Comparison of ENCODE assay signal across 1 cellular context in the genomic region with DNA sequence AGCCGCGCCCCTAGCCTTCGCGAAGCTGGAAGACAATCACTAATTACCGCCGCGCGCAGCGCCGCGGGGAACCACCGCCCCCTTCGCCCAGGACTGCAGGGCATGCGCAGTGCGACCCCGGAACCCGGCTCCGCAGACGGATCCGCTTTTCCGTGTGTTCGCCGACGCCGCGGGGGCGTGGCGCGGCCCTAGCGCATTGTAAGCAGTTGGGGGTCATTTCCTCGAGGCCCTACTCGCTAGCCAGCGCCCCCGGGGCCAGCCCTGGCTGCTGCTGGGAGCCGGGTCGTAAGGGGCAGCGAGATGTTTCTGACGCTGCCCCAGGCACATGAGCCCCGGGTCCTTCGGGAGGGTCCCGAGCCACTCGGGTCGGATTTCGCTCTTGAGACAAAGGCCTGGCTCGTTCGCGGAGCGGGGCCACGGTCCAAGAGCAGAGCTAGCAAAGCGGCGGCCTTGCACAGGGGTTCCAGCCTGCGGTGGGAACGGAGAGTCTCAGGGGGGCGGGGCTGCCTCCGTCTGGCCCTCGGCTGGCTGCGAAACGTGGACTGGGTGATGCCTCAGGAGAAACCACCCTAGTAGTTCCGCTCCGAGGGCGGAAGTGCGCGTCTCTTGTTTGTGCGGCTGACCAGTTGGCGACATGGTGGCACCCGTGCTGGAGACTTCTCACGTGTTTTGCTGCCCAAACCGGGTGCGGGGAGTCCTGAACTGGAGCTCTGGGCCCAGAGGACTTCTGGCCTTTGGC.
TF ChIP-seq lines count a peak whose summit lies in the region.

A gene with protein sequence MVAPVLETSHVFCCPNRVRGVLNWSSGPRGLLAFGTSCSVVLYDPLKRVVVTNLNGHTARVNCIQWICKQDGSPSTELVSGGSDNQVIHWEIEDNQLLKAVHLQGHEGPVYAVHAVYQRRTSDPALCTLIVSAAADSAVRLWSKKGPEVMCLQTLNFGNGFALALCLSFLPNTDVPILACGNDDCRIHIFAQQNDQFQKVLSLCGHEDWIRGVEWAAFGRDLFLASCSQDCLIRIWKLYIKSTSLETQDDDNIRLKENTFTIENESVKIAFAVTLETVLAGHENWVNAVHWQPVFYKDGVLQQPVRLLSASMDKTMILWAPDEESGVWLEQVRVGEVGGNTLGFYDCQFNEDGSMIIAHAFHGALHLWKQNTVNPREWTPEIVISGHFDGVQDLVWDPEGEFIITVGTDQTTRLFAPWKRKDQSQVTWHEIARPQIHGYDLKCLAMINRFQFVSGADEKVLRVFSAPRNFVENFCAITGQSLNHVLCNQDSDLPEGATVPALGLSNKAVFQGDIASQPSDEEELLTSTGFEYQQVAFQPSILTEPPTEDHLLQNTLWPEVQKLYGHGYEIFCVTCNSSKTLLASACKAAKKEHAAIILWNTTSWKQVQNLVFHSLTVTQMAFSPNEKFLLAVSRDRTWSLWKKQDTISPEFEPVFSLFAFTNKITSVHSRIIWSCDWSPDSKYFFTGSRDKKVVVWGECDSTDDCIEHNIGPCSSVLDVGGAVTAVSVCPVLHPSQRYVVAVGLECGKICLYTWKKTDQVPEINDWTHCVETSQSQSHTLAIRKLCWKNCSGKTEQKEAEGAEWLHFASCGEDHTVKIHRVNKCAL (plus strand): TSS at position 600 of the 739 bp plus-strand sequence. CDS start 35 bp downstream, at position 635.
A gene with protein sequence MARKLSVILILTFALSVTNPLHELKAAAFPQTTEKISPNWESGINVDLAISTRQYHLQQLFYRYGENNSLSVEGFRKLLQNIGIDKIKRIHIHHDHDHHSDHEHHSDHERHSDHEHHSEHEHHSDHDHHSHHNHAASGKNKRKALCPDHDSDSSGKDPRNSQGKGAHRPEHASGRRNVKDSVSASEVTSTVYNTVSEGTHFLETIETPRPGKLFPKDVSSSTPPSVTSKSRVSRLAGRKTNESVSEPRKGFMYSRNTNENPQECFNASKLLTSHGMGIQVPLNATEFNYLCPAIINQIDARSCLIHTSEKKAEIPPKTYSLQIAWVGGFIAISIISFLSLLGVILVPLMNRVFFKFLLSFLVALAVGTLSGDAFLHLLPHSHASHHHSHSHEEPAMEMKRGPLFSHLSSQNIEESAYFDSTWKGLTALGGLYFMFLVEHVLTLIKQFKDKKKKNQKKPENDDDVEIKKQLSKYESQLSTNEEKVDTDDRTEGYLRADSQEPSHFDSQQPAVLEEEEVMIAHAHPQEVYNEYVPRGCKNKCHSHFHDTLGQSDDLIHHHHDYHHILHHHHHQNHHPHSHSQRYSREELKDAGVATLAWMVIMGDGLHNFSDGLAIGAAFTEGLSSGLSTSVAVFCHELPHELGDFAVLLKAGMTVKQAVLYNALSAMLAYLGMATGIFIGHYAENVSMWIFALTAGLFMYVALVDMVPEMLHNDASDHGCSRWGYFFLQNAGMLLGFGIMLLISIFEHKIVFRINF (minus strand): TSS at position 41 of the 739 bp plus-strand sequence. CDS start 2,333 bp downstream, outside the sequence.

TF ChIP-seq in SK-N-SH, 30 proteins besides CTCF, POLR2A, EP300 and RAD21 (continued from another document):
- TF ChIP-seq, protein P1, sequence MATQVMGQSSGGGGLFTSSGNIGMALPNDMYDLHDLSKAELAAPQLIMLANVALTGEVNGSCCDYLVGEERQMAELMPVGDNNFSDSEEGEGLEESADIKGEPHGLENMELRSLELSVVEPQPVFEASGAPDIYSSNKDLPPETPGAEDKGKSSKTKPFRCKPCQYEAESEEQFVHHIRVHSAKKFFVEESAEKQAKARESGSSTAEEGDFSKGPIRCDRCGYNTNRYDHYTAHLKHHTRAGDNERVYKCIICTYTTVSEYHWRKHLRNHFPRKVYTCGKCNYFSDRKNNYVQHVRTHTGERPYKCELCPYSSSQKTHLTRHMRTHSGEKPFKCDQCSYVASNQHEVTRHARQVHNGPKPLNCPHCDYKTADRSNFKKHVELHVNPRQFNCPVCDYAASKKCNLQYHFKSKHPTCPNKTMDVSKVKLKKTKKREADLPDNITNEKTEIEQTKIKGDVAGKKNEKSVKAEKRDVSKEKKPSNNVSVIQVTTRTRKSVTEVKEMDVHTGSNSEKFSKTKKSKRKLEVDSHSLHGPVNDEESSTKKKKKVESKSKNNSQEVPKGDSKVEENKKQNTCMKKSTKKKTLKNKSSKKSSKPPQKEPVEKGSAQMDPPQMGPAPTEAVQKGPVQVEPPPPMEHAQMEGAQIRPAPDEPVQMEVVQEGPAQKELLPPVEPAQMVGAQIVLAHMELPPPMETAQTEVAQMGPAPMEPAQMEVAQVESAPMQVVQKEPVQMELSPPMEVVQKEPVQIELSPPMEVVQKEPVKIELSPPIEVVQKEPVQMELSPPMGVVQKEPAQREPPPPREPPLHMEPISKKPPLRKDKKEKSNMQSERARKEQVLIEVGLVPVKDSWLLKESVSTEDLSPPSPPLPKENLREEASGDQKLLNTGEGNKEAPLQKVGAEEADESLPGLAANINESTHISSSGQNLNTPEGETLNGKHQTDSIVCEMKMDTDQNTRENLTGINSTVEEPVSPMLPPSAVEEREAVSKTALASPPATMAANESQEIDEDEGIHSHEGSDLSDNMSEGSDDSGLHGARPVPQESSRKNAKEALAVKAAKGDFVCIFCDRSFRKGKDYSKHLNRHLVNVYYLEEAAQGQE (IDR thresholded peaks at IDR 0.05; ENCODE audit: low read depth, low read length), result peak; percentile 21; the same call in 1 of the 2 replicates
- TF ChIP-seq FOXJ3 (CRISPR knock-in tag; IDR thresholded peaks at IDR 0.05) (no peak), ELF1 (IDR thresholded peaks at IDR 0.05) (peak; percentile 82), NFIC (IDR thresholded peaks at IDR 0.05; ENCODE audit: borderline replicate concordance) (no peak), EZH2phosphoT487 (IDR thresholded peaks at IDR 0.05; ENCODE audit: borderline replicate concordance, low read depth) (no peak), TCF12 (IDR thresholded peaks at IDR 0.05) (no peak), GABPA (IDR thresholded peaks at IDR 0.05; ENCODE audit: low read depth) (peak; percentile 87), FOXM1 (IDR thresholded peaks at IDR 0.05; ENCODE audit: low read depth) (no peak), TAF1 (IDR thresholded peaks at IDR 0.05; ENCODE audit: borderline replicate concordance, low read depth, low read length) (peak; percentile 72; the same call in 1 of the 2 replicates), YY1 (IDR thresholded peaks at IDR 0.05; ENCODE audit: low read depth) (peak; percentile 81), FOSL2 (IDR thresholded peaks at IDR 0.05; ENCODE audit: borderline replicate concordance, low read depth) (no peak), SMC3 (IDR thresholded peaks at IDR 0.05; ENCODE audit: low read depth, low read length) (no peak), GATA2 (CRISPR knock-in tag; IDR thresholded peaks at IDR 0.05) (no peak; the same call in 1 of the 2 replicates), RFX5 (IDR thresholded peaks at IDR 0.05; ENCODE audit: low read length) (no peak; the same call in 1 of the 2 replicates), MXI1 (IDR thresholded peaks at IDR 0.05; ENCODE audit: low read depth, low read length) (peak; percentile 100), RXRA (IDR thresholded peaks at IDR 0.05; ENCODE audit: borderline replicate concordance, low read depth) (no peak), TEAD4 (IDR thresholded peaks at IDR 0.05; ENCODE audit: borderline replicate concordance, insufficient read depth) (no peak)
- TF ChIP-seq, protein P2, sequence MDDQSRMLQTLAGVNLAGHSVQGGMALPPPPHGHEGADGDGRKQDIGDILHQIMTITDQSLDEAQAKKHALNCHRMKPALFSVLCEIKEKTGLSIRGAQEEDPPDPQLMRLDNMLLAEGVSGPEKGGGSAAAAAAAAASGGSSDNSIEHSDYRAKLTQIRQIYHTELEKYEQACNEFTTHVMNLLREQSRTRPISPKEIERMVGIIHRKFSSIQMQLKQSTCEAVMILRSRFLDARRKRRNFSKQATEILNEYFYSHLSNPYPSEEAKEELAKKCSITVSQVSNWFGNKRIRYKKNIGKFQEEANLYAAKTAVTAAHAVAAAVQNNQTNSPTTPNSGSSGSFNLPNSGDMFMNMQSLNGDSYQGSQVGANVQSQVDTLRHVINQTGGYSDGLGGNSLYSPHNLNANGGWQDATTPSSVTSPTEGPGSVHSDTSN (IDR thresholded peaks at IDR 0.05), result peak; percentile 2; the same call in 1 of the 2 replicates
- TF ChIP-seq, protein P3, sequence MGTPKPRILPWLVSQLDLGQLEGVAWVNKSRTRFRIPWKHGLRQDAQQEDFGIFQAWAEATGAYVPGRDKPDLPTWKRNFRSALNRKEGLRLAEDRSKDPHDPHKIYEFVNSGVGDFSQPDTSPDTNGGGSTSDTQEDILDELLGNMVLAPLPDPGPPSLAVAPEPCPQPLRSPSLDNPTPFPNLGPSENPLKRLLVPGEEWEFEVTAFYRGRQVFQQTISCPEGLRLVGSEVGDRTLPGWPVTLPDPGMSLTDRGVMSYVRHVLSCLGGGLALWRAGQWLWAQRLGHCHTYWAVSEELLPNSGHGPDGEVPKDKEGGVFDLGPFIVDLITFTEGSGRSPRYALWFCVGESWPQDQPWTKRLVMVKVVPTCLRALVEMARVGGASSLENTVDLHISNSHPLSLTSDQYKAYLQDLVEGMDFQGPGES (IDR thresholded peaks at IDR 0.05; ENCODE audit: low read depth, low read length), result no peak
- TF ChIP-seq, protein P4, sequence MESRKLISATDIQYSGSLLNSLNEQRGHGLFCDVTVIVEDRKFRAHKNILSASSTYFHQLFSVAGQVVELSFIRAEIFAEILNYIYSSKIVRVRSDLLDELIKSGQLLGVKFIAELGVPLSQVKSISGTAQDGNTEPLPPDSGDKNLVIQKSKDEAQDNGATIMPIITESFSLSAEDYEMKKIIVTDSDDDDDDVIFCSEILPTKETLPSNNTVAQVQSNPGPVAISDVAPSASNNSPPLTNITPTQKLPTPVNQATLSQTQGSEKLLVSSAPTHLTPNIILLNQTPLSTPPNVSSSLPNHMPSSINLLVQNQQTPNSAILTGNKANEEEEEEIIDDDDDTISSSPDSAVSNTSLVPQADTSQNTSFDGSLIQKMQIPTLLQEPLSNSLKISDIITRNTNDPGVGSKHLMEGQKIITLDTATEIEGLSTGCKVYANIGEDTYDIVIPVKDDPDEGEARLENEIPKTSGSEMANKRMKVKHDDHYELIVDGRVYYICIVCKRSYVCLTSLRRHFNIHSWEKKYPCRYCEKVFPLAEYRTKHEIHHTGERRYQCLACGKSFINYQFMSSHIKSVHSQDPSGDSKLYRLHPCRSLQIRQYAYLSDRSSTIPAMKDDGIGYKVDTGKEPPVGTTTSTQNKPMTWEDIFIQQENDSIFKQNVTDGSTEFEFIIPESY (IDR thresholded peaks at IDR 0.05; ENCODE audit: borderline replicate concordance, low read depth), result 0 out of 2 replicates have a peak, but pooled peaks have one; percentile 31
